Comparison of ENCODE assay signal across 8 cellular contexts in the genomic region with DNA sequence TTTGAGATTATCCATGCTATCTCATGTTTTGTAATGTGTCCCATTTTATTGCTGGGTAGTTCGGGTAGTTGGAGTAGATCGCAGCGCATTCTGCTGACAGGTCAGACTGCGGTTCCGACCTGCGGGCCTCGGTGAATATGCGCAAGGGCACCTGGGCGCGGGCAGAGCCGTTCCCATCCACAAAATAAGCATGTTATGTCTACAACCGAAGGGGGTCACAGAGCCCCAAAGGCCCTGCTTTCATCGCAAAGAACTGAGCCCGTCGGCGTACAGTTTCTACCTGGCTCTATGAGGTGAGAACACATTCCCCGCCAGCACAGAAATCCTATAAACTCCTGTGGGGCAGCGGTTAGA.
DNase-seq lines count a peak whose midpoint lies in the region; ATAC-seq and TF ChIP-seq lines count a peak whose summit lies in the region.

No MANE protein-coding gene starts in this region.

- H3K4me1 ChIP-seq in left ventricle myocardium inferior: peaks cover 36% of the 10 kb centered on the region
- peaks cover 0 to 24% of the 10 kb centered on the region in 2 donors for H3K4me1 ChIP-seq in lung (ENCODE audit: control insufficient read depth in 2 of 2, insufficient read depth in 2 of 2, low read length in 2 of 2)
- peaks cover 27% of the 10 kb centered on the region for H3K4me1 ChIP-seq in vagina

- no peak for TF ChIP-seq POLR2A in vagina (IDR thresholded peaks at IDR 0.05)

- DNase-seq in left ventricle myocardium inferior: no peak
- DNase-seq in Right ventricle myocardium superior: no peak
- no peak for DNase-seq in astrocyte of the cerebellum (ENCODE audit: low read depth)
- no peak for DNase-seq in lung (ENCODE audit: low spot score)
- DNase-seq in vagina (ENCODE audit: extremely low spot score in 2 of 2): no peak
- no peak for DNase-seq in SK-N-DZ (ENCODE audit: low spot score)
- no peak for DNase-seq in T-helper 9 cell
- DNase-seq in NCI-H1105 treated with DMSO at 0.1 percent for 48 hours (lab: John Stamatoyannopoulos, UW): no peak

- H3K27ac ChIP-seq in left ventricle myocardium inferior (replicated peaks) (no peak overlapping the region), lung (ENCODE audit: low read depth in 1 of 2, low read length in 1 of 2) (peak overlapping the region in 1 of 2 donors; percentile 37), vagina (no peak overlapping the region)

- WGBS in lung, 2 donors: 23 to 27% methylated on average over 18 of the region's 18 CpGs

- H3K9me3 ChIP-seq in left ventricle myocardium inferior (replicated peaks) (peaks cover 33% of the 10 kb centered on the region), lung (ENCODE audit: control insufficient read depth in 2 of 2, insufficient read depth in 1 of 2, low read length in 1 of 2) (peaks cover 0 to 22% of the 10 kb centered on the region in 2 donors), vagina (no peaks in the 10 kb centered on the region)

- H3K27me3 ChIP-seq in left ventricle myocardium inferior (ENCODE audit: low read depth): peaks cover 62% of the 10 kb centered on the region
- H3K27me3 ChIP-seq in lung (ENCODE audit: control insufficient read depth, insufficient read depth): peaks cover 10% of the 10 kb centered on the region
- H3K27me3 ChIP-seq in vagina: peaks cover 3% of the 10 kb centered on the region

- ATAC-seq in Right ventricle myocardium superior (ENCODE audit: poor library complexity) (no peak), lung (ENCODE audit: insufficient read depth, low FRiP score) (no peak)

- TF ChIP-seq CTCF in left ventricle myocardium inferior (IDR thresholded peaks at IDR 0.05; ENCODE audit: borderline replicate concordance) (no peak), astrocyte of the cerebellum (IDR thresholded peaks at IDR 0.05; ENCODE audit: low read depth, low read length, missing control alignments) (no peak), lung (IDR thresholded peaks at IDR 0.05; ENCODE audit: control extremely low read depth, extremely low read depth) (no peak), vagina (IDR thresholded peaks at IDR 0.05) (no peak)

- H3K4me3 ChIP-seq in left ventricle myocardium inferior (peak overlapping the region; percentile 65), astrocyte of the cerebellum (ENCODE audit: low read depth, low read length) (peak overlapping the region; percentile 45), lung (peak overlapping the region; percentile 31), vagina (peak overlapping the region; percentile 45 to 59)

- H3K36me3 ChIP-seq in left ventricle myocardium inferior (no peaks in the 10 kb centered on the region), lung (ENCODE audit: control insufficient read depth in 2 of 2, insufficient read depth in 2 of 2, low read length in 2 of 2) (no peaks in the 10 kb centered on the region), vagina (no peaks in the 10 kb centered on the region)

- in situ Hi-C loops in astrocyte of the cerebellum (cut with HindIII; ENCODE audit: low sequenced_read_pairs): no loop called here

- intact Hi-C loops in left ventricle myocardium inferior (cut with micrococcal nuclease): no loop called here
- intact Hi-C loops in Right ventricle myocardium superior (cut with DNase I): no loop called here
- intact Hi-C loops in vagina (cut with DNase I): no loop called here
